In genomic region chr10:69004821-69005220, GRCh38 we compare ENCODE assay signal across 8 cellular contexts. TPM values are rescaled to one million over a fixed set of nuclear protein-coding genes. Genes with fewer than 3 reads are reported as not detected.
A peak's percentile ranks its signal among the peaks of the same experiment; 100 is the strongest.
DNase-seq lines count a peak whose midpoint lies in the region; ATAC-seq and TF ChIP-seq lines count a peak whose summit lies in the region.

No MANE protein-coding gene starts in this region.

- CTCF ChIA-PET in CD4-positive, alpha-beta T cell (lab: Charles Lee): interaction anchor here (0.7 to 4.2 kb wide), 20 partner anchors 9 to 502 kb away, joined by 3 to 57 read pairs (median 4); partner anchors contain the start of genes DDX21, SRGN and VPS26A

- H3K4me3 ChIP-seq in aorta (ENCODE audit: low read length in 2 of 2): no peak overlapping the region

- H3K4me3 Mint-ChIP-seq in CD4-positive, alpha-beta T cell: no peak overlapping the region
- no peak overlapping the region for H3K4me3 Mint-ChIP-seq in activated naive CD8-positive, alpha-beta T cell treated with anti-CD3 and anti-CD28 coated beads, Interleukin-2, amount 10 ng/mL, durations not matched to agents 7 days and 5 days

- peak; percentile 79 for ATAC-seq in CD4-positive, alpha-beta T cell (ENCODE audit: poor library complexity)
- ATAC-seq in activated naive CD8-positive, alpha-beta T cell treated with anti-CD3 and anti-CD28 coated beads, Interleukin-2, amount 10 ng/mL, durations not matched to agents 7 days and 5 days (ENCODE audit: low read depth): peak; percentile 50
- ATAC-seq in aorta (ENCODE audit: low FRiP score) (peak; percentile 63), GM21723 (IDR thresholded peaks at IDR 0.05; ENCODE audit: unreplicated experiment) (no peak)

- H3K9me3 Mint-ChIP-seq in CD4-positive, alpha-beta T cell: no peaks in the 10 kb centered on the region
- no peaks in the 10 kb centered on the region for H3K9me3 Mint-ChIP-seq in activated naive CD8-positive, alpha-beta T cell treated with anti-CD3 and anti-CD28 coated beads, Interleukin-2, amount 10 ng/mL, durations not matched to agents 7 days and 5 days

- 3 to 4% methylated on average over 1 of the region's 1 CpG for WGBS in aorta, 2 donors

- no peaks in the 10 kb centered on the region for H3K4me1 ChIP-seq in aorta (ENCODE audit: control insufficient read depth in 1 of 2, insufficient read depth in 2 of 2, low read length in 2 of 2)

- H3K27me3 ChIP-seq in CD4-positive, alpha-beta T cell (ENCODE audit: control insufficient read depth, insufficient read depth, low read length): no peaks in the 10 kb centered on the region
- no peaks in the 10 kb centered on the region for H3K27me3 ChIP-seq in aorta (ENCODE audit: control insufficient read depth in 1 of 2, insufficient read depth in 2 of 2, low read length in 1 of 2)

- peak; percentile 75 for TF ChIP-seq CTCF in CD4-positive, alpha-beta T cell (IDR thresholded peaks at IDR 0.05)

- no peak overlapping the region for H3K27ac Mint-ChIP-seq in CD4-positive, alpha-beta T cell
- H3K27ac Mint-ChIP-seq in activated naive CD8-positive, alpha-beta T cell treated with anti-CD3 and anti-CD28 coated beads, Interleukin-2, amount 10 ng/mL, durations not matched to agents 7 days and 5 days: no peak overlapping the region

- intact Hi-C loops in CD4-positive, alpha-beta T cell (cut with DNase I, micrococcal nuclease): loop anchor here (1.0 to 10.0 kb wide), 5 partner anchors 42 to 387 kb away; partner anchors contain the start of gene HKDC1 (in 1 of the 2)
- intact Hi-C loops in aorta (cut with DNase I): loop anchor here in 1 of 2 donors (5.0 kb wide), 1 partner anchor 87 kb away; no protein-coding TSS in a partner anchor

- H3K27ac ChIP-seq in CD4-positive, alpha-beta T cell (ENCODE audit: low read depth, low read length): no peak overlapping the region
- H3K27ac ChIP-seq in aorta (ENCODE audit: low read depth in 1 of 2, low read length in 2 of 2): no peak overlapping the region

- POLR2A ChIA-PET in CD4-positive, alpha-beta T cell (lab: Charles Lee): interaction anchor here (1.1 to 4.2 kb wide), 5 partner anchors 15 to 88 kb away, joined by 3 to 54 read pairs (median 6); partner anchors contain the start of genes DDX21 and SRGN
- POLR2A ChIA-PET in activated naive CD8-positive, alpha-beta T cell treated with anti-CD3 and anti-CD28 coated beads, Interleukin-2, amount 10 ng/mL, durations not matched to agents 7 days and 5 days (lab: Charles Lee): interaction anchor here (1.0 to 1.6 kb wide), 5 partner anchors 34 to 120 kb away, joined by 3 to 8 read pairs (median 6); partner anchors contain the start of genes SRGN and VPS26A

- H3K36me3 Mint-ChIP-seq in CD4-positive, alpha-beta T cell (ENCODE audit: low read depth): peaks cover 51% of the 10 kb centered on the region
- H3K36me3 Mint-ChIP-seq in activated naive CD8-positive, alpha-beta T cell treated with anti-CD3 and anti-CD28 coated beads, Interleukin-2, amount 10 ng/mL, durations not matched to agents 7 days and 5 days: peaks cover 3% of the 10 kb centered on the region

- H3K36me3 ChIP-seq in aorta (ENCODE audit: control insufficient read depth in 1 of 2, insufficient read depth in 2 of 2, low read length in 1 of 2): peaks cover 3 to 4% of the 10 kb centered on the region in 2 donors

- no peaks in the 10 kb centered on the region for H3K27me3 Mint-ChIP-seq in CD4-positive, alpha-beta T cell
- no peaks in the 10 kb centered on the region for H3K27me3 Mint-ChIP-seq in activated naive CD8-positive, alpha-beta T cell treated with anti-CD3 and anti-CD28 coated beads, Interleukin-2, amount 10 ng/mL, durations not matched to agents 7 days and 5 days

- H3K4me1 Mint-ChIP-seq in CD4-positive, alpha-beta T cell (ENCODE audit: low read depth): peaks cover 5% of the 10 kb centered on the region
- peaks cover 3% of the 10 kb centered on the region for H3K4me1 Mint-ChIP-seq in activated naive CD8-positive, alpha-beta T cell treated with anti-CD3 and anti-CD28 coated beads, Interleukin-2, amount 10 ng/mL, durations not matched to agents 7 days and 5 days

- H3K9me3 ChIP-seq in CD4-positive, alpha-beta T cell (ENCODE audit: control insufficient read depth, low read length): no peaks in the 10 kb centered on the region
- H3K9me3 ChIP-seq in aorta (ENCODE audit: control insufficient read depth, low read length): no peaks in the 10 kb centered on the region

- no peak for DNase-seq in CD4-positive, alpha-beta T cell
- DNase-seq in HT1080 (ENCODE audit: low read depth) (peak; percentile 35), hepatic stellate cell (ENCODE audit: low spot score) (peak; percentile 42), aorta (no peak), NCI-H2227 treated with DMSO at 0.1 percent for 48 hours (lab: John Stamatoyannopoulos, UW) (no peak), NCI-H345 (lab: John Stamatoyannopoulos, UW) (no peak)
- no peak for DNase-seq in activated naive CD8-positive, alpha-beta T cell treated with anti-CD3 and anti-CD28 coated beads, Interleukin-2, amount 10 ng/mL, durations not matched to agents 7 days and 5 days

RNA-seq across cellular contexts. Expression of gene KIFBP, which starts 16.2 kb away (rescaled TPM):
- total RNA-seq in CD4-positive, alpha-beta T cell: 1 to 10 TPM; 4.2 TPM
- 37.8 and 39.3 TPM in 2 replicates for total RNA-seq in HT1080 (2014; rRNA removed; shearing (Covaris generic))
- 25.1 and 28.3 TPM in 2 replicates for polyA plus RNA-seq in HT1080 (2015; cell fraction: cytosol; rRNA removed)
- 42.5 and 44.2 TPM in 2 replicates for polyA plus RNA-seq in HT1080 (2015; cell fraction: nucleus; rRNA removed)
- 10 to 100 TPM; 13.7 TPM for total RNA-seq in activated naive CD8-positive, alpha-beta T cell treated with anti-CD3 and anti-CD28 coated beads, Interleukin-2, amount 10 ng/mL, durations not matched to agents 7 days and 5 days
- total RNA-seq in aorta: 10 to 100 TPM; 27.4 to 28.4 TPM
- polyA plus RNA-seq in aorta: 10 to 100 TPM; 19.0 to 23.3 TPM

RNA-seq across cellular contexts. Expression of gene DDX21, which starts 48.9 kb away (rescaled TPM):
- total RNA-seq in CD4-positive, alpha-beta T cell: 100 to 1,000 TPM; 120 to 121 TPM
- total RNA-seq in HT1080 (2014; rRNA removed; shearing (Covaris generic)): 170 and 188 TPM in 2 replicates
- polyA plus RNA-seq in HT1080 (2015; cell fraction: cytosol; rRNA removed): 160 and 200 TPM in 2 replicates
- 279 and 323 TPM in 2 replicates for polyA plus RNA-seq in HT1080 (2015; cell fraction: nucleus; rRNA removed)
- 10 to 100 TPM; 63.8 to 65.1 TPM for total RNA-seq in activated naive CD8-positive, alpha-beta T cell treated with anti-CD3 and anti-CD28 coated beads, Interleukin-2, amount 10 ng/mL, durations not matched to agents 7 days and 5 days
- total RNA-seq in aorta: 10 to 100 TPM; 34.9 to 52.4 TPM
- polyA plus RNA-seq in aorta: 10 to 100 TPM; 13.7 to 22.0 TPM

Comparison
In these comparisons a context has a peak if more than half of its experiments do, and no peak if none do; other contexts are left out.
1. DNase-seq: peak in HT1080 (single experiment) and hepatic stellate cell (single experiment); none in CD4-positive, alpha-beta T cell (0 of 10), activated naive CD8-positive, alpha-beta T cell treated with anti-CD3 and anti-CD28 coated beads, Interleukin-2, amount 10 ng/mL, durations not matched to agents 7 days and 5 days (single experiment), aorta (0 of 2), NCI-H2227 treated with DMSO at 0.1 percent for 48 hours (single experiment) and NCI-H345 (single experiment).